11 cellular contexts compared by ENCODE assay signal in genomic region chr4:10008208-10009005, GRCh38. TPM values are rescaled to one million over a fixed set of nuclear protein-coding genes. Genes with fewer than 3 reads are reported as not detected.
A peak's percentile ranks its signal among the peaks of the same experiment; 100 is the strongest.
DNase-seq lines count a peak whose midpoint lies in the region; ATAC-seq, FAIRE-seq and TF ChIP-seq lines count a peak whose summit lies in the region.
"Had no signal": no experiment of that assay in that cellular context is flagged by ENCODE, and none has a peak within 500 bp of the region (broad histone marks: within the 10 kb centered on the region; RNA-seq: fewer than 3 reads in every experiment).

No MANE protein-coding gene starts in this region.

- FAIRE-seq in bronchial epithelial cell (lab: Jason Lieb, UNC), result no peak

- H3K27me3 ChIP-seq in bronchial epithelial cell (ENCODE audit: control insufficient read depth, insufficient read depth, low read length), result no peaks in the 10 kb centered on the region

- no peak for ATAC-seq in activated naive CD8-positive, alpha-beta T cell treated with anti-CD3 and anti-CD28 coated beads, Interleukin-2, amount 50 U/mL, for 24 hours
- ATAC-seq in HG02588 (IDR thresholded peaks at IDR 0.05; ENCODE audit: unreplicated experiment), result no peak

- no peak overlapping the region for H3K4me3 ChIP-seq in bronchial epithelial cell (ENCODE audit: low read depth, low read length)
- H3K4me3 ChIP-seq: smooth muscle cell had no signal

- peaks cover 43% of the 10 kb centered on the region for H3K4me1 Mint-ChIP-seq in activated naive CD8-positive, alpha-beta T cell treated with anti-CD3 and anti-CD28 coated beads, Interleukin-2, amount 50 U/mL, for 24 hours

- TF ChIP-seq CTCF in bronchial epithelial cell (IDR thresholded peaks at IDR 0.05; ENCODE audit: insufficient read depth, low read length, severe bottlenecking), result no peak

- no peaks in the 10 kb centered on the region for H3K9me3 Mint-ChIP-seq in activated naive CD8-positive, alpha-beta T cell treated with anti-CD3 and anti-CD28 coated beads, Interleukin-2, amount 50 U/mL, for 24 hours
- H3K9me3 Mint-ChIP-seq: activated CD4-positive, alpha-beta T cell treated with anti-CD3 and anti-CD28 coated beads, Interleukin-2, amount 10 ng/mL, durations not matched to agents 7 days and 5 days; activated naive CD4-positive, alpha-beta T cell treated with anti-CD3 and anti-CD28 coated beads for 36 hours had no signal

- no peak overlapping the region for H3K4me3 Mint-ChIP-seq in activated naive CD8-positive, alpha-beta T cell treated with anti-CD3 and anti-CD28 coated beads, Interleukin-2, amount 50 U/mL, for 24 hours
- H3K4me3 Mint-ChIP-seq: activated CD4-positive, alpha-beta T cell treated with anti-CD3 and anti-CD28 coated beads, Interleukin-2, amount 10 ng/mL, durations not matched to agents 7 days and 5 days; activated naive CD4-positive, alpha-beta T cell treated with anti-CD3 and anti-CD28 coated beads for 36 hours had no signal

- peak; percentile 58 for DNase-seq in COLO668 (lab: John Stamatoyannopoulos, UW; ENCODE audit: unreplicated experiment)
- peak; percentile 83 for DNase-seq in NCI-H146 (lab: John Stamatoyannopoulos, UW)
- DNase-seq in bronchial epithelial cell (ENCODE audit: low read depth), result peak; percentile 67
- peak; percentile 57 for DNase-seq in myocyte (ENCODE audit: low read depth)
- DNase-seq in activated naive CD8-positive, alpha-beta T cell treated with anti-CD3 and anti-CD28 coated beads, Interleukin-2, amount 50 U/mL, for 24 hours, result no peak
- no peak for DNase-seq in NCI-H2029 (lab: John Stamatoyannopoulos, UW)
- no peak for DNase-seq in activated CD4-positive, CD25-positive, alpha-beta regulatory T cell (lab: John Stamatoyannopoulos, UW)
- DNase-seq: activated CD4-positive, alpha-beta T cell treated with anti-CD3 and anti-CD28 coated beads, Interleukin-2, amount 10 ng/mL, durations not matched to agents 7 days and 5 days had no signal

- H3K36me3 ChIP-seq in bronchial epithelial cell (ENCODE audit: control insufficient read depth, insufficient read depth, low read length), result peaks cover 11% of the 10 kb centered on the region

- H3K27ac Mint-ChIP-seq in activated naive CD8-positive, alpha-beta T cell treated with anti-CD3 and anti-CD28 coated beads, Interleukin-2, amount 50 U/mL, for 24 hours, result no peak overlapping the region
- H3K27ac Mint-ChIP-seq: activated CD4-positive, alpha-beta T cell treated with anti-CD3 and anti-CD28 coated beads, Interleukin-2, amount 10 ng/mL, durations not matched to agents 7 days and 5 days; activated naive CD4-positive, alpha-beta T cell treated with anti-CD3 and anti-CD28 coated beads for 36 hours had no signal

- H3K36me3 Mint-ChIP-seq in activated naive CD8-positive, alpha-beta T cell treated with anti-CD3 and anti-CD28 coated beads, Interleukin-2, amount 50 U/mL, for 24 hours (ENCODE audit: low read depth), result no peaks in the 10 kb centered on the region

- no peaks in the 10 kb centered on the region for H3K27me3 Mint-ChIP-seq in activated naive CD8-positive, alpha-beta T cell treated with anti-CD3 and anti-CD28 coated beads, Interleukin-2, amount 50 U/mL, for 24 hours
- H3K27me3 Mint-ChIP-seq: activated CD4-positive, alpha-beta T cell treated with anti-CD3 and anti-CD28 coated beads, Interleukin-2, amount 10 ng/mL, durations not matched to agents 7 days and 5 days had no signal

RNA-seq across cellular contexts. Expression of gene SLC2A9, which starts 12.9 kb away (rescaled TPM):
- total RNA-seq in bronchial epithelial cell (29.7 and 71.0 TPM in 2 replicates), myocyte (0.68 and 0.72 TPM in 2 replicates)
- 0.39 TPM for polyA plus RNA-seq in myocyte (2012)

Comparison
In these comparisons a context has a peak if more than half of its experiments do, and no peak if none do; other contexts are left out.
1. DNase-seq: peak in COLO668 (single experiment), NCI-H146 (single experiment), bronchial epithelial cell (single experiment) and myocyte (single experiment); none in activated naive CD8-positive, alpha-beta T cell treated with anti-CD3 and anti-CD28 coated beads, Interleukin-2, amount 50 U/mL, for 24 hours (single experiment), NCI-H2029 (single experiment) and activated CD4-positive, CD25-positive, alpha-beta regulatory T cell (0 of 4).
2. RNA of gene SLC2A9, which starts 12.9 kb away (total RNA-seq): 29.7 to 71.0 TPM in bronchial epithelial cell; 0.68 to 0.72 TPM in myocyte; every median in the first group is over 10 times any median in the second.